Comparison of ENCODE assay signal across 8 cellular contexts in genomic region chr7:150110375-150110820, GRCh38.
A peak's percentile ranks its signal among the peaks of the same experiment; 100 is the strongest.
DNase-seq lines count a peak whose midpoint lies in the region; ATAC-seq and TF ChIP-seq lines count a peak whose summit lies in the region.
"Not testable (repeated sequence)": the region's sequence is repeated elsewhere in the genome, so short reads cannot be mapped to it uniquely, and the experiment has no call there.

No MANE protein-coding gene starts in this region.

- not testable (repeated sequence) for H3K27me3 ChIP-seq in WERI-Rb-1 (ENCODE audit: insufficient read depth, low read depth, severe bottlenecking)

- not testable (repeated sequence) for H3K27me3 Mint-ChIP-seq in memory B cell

- H3K4me1 Mint-ChIP-seq in memory B cell: not testable (repeated sequence)
- peaks cover 13% of the 10 kb centered on the region for H3K4me1 Mint-ChIP-seq in stimulated activated effector memory CD8-positive, alpha-beta T cell treated with anti-CD3 and anti-CD28 coated beads, Interleukin-12 subunit alpha, Interleukin-12 subunit beta, amount 100 ng/mL, for 72 hours

- H3K4me3 ChIP-seq in WERI-Rb-1 (ENCODE audit: low read depth, low read length): not testable (repeated sequence)

- not testable (repeated sequence) for H3K4me3 Mint-ChIP-seq in memory B cell; stimulated activated effector memory CD8-positive, alpha-beta T cell treated with anti-CD3 and anti-CD28 coated beads, Interleukin-12 subunit alpha, Interleukin-12 subunit beta, amount 100 ng/mL, for 72 hours

- peak; percentile 9 for DNase-seq in COLO668 (lab: John Stamatoyannopoulos, UW; ENCODE audit: unreplicated experiment)
- DNase-seq in HT-29 (ENCODE audit: low spot score): peak; percentile 28
- peak; percentile 46 for DNase-seq in NCI-H82 treated with DMSO at 0.1 percent for 48 hours (lab: John Stamatoyannopoulos, UW; ENCODE audit: unreplicated experiment)
- peak; percentile 43 for DNase-seq in WERI-Rb-1
- peak; percentile 22 to 28 for DNase-seq in activated T-cell treated with anti-CD3 and anti-CD28 coated beads, Interleukin-2, amount 50 U/mL, for 48 hours
- DNase-seq in memory B cell (ENCODE audit: low spot score in 2 of 2); stimulated activated effector memory CD8-positive, alpha-beta T cell treated with anti-CD3 and anti-CD28 coated beads, Interleukin-12 subunit alpha, Interleukin-12 subunit beta, amount 100 ng/mL, for 72 hours (ENCODE audit: low spot score in 2 of 2): not testable (repeated sequence)

- not testable (repeated sequence) for H3K9me3 Mint-ChIP-seq in memory B cell; stimulated activated effector memory CD8-positive, alpha-beta T cell treated with anti-CD3 and anti-CD28 coated beads, Interleukin-12 subunit alpha, Interleukin-12 subunit beta, amount 100 ng/mL, for 72 hours

- H3K9me3 ChIP-seq in WERI-Rb-1 (ENCODE audit: severe bottlenecking): not testable (repeated sequence)

- H3K27ac Mint-ChIP-seq in memory B cell; stimulated activated effector memory CD8-positive, alpha-beta T cell treated with anti-CD3 and anti-CD28 coated beads, Interleukin-12 subunit alpha, Interleukin-12 subunit beta, amount 100 ng/mL, for 72 hours: not testable (repeated sequence)

- H3K36me3 ChIP-seq in WERI-Rb-1: not testable (repeated sequence)

- ATAC-seq in esophagus mucosa (peak; percentile 63), memory B cell (ENCODE audit: low read depth) (peak; percentile 27)
- ATAC-seq in stimulated activated effector memory CD8-positive, alpha-beta T cell treated with anti-CD3 and anti-CD28 coated beads, Interleukin-12 subunit alpha, Interleukin-12 subunit beta, amount 100 ng/mL, for 72 hours: peak; percentile 67

- not testable (repeated sequence) for H3K27ac ChIP-seq in WERI-Rb-1

- not testable (repeated sequence) for TF ChIP-seq CTCF in WERI-Rb-1 (IDR thresholded peaks at IDR 0.05; ENCODE audit: low read depth, low read length)

- H3K36me3 Mint-ChIP-seq in memory B cell; stimulated activated effector memory CD8-positive, alpha-beta T cell treated with anti-CD3 and anti-CD28 coated beads, Interleukin-12 subunit alpha, Interleukin-12 subunit beta, amount 100 ng/mL, for 72 hours: not testable (repeated sequence)
